19 cellular contexts compared by ENCODE assay signal in genomic region chrX:95145848-95146540, GRCh38.
"Had no signal": no experiment of that assay in that cellular context is flagged by ENCODE, and none has a peak within 500 bp of the region (broad histone marks: within the 10 kb centered on the region; RNA-seq: fewer than 3 reads in every experiment).

No MANE protein-coding gene starts in this region.

- H3K4me1 Mint-ChIP-seq: activated naive CD8-positive, alpha-beta T cell treated with anti-CD3 and anti-CD28 coated beads, Interleukin-2, amount 50 U/mL, for 24 hours; nephron; stimulated activated naive B cell treated with anti-CD40 and anti-IgM and Interleukin-4, amounts not matched to agents 10 μg/mL and 1 μg/mL and 100 μg/mL, for 72 hours had no signal

- H3K36me3 ChIP-seq: ascending aorta, right atrium auricular region, tibial artery, uterus had no signal

- H3K4me1 ChIP-seq: ascending aorta, right atrium auricular region, tibial artery, uterus had no signal

- H3K36me3 Mint-ChIP-seq: stimulated activated naive B cell treated with anti-CD40 and anti-IgM and Interleukin-4, amounts not matched to agents 10 μg/mL and 1 μg/mL and 100 μg/mL, for 72 hours had no signal

- H3K27me3 ChIP-seq: ascending aorta, right atrium auricular region, tibial artery, uterus had no signal

- H3K4me3 ChIP-seq: ascending aorta, right atrium auricular region, tibial artery, uterus had no signal

- H3K9me3 ChIP-seq: right atrium auricular region, tibial artery, uterus had no signal

- ATAC-seq: activated naive CD8-positive, alpha-beta T cell treated with anti-CD3 and anti-CD28 coated beads, Interleukin-2, amount 50 U/mL, for 24 hours; stimulated activated naive B cell treated with anti-CD40 and anti-IgM and Interleukin-4, amounts not matched to agents 10 μg/mL and 1 μg/mL and 100 μg/mL, for 72 hours had no signal

- DNase-seq: activated CD4-positive, alpha-beta T cell treated with anti-CD3 and anti-CD28 coated beads, Interleukin-2, amount 50 U/mL, for 48 hours; activated CD4-positive, CD25-positive, alpha-beta regulatory T cell treated with anti-CD3 and anti-CD28 coated beads, Interleukin-2, amount 50 U/mL, for 72 hours; activated naive CD4-positive, alpha-beta T cell treated with anti-CD3 and anti-CD28 coated beads for 36 hours; activated naive CD8-positive, alpha-beta T cell treated with anti-CD3 and anti-CD28 coated beads, Interleukin-2, amount 50 U/mL, for 24 hours; activated T-cell treated with anti-CD3 and anti-CD28 coated beads, Interleukin-2, amount 50 U/mL, for 1 hour; effector memory CD4-positive, alpha-beta T cell; foreskin melanocyte; occipital lobe; stimulated activated CD4-positive, alpha-beta T cell treated with anti-CD3 and anti-CD28 coated beads, Interleukin-15, amount 100 ng/mL, for 24 hours; stimulated activated CD4-positive, alpha-beta T cell treated with anti-CD3 and anti-CD28 coated beads, Interleukin-4, amount 100 ng/mL, for 1 hour; stimulated activated naive B cell treated with anti-CD40 and anti-IgM and Interleukin-4, amounts not matched to agents 10 μg/mL and 1 μg/mL and 100 μg/mL, for 72 hours; tibial artery; uterus had no signal

- H3K4me3 Mint-ChIP-seq: activated naive CD4-positive, alpha-beta T cell treated with anti-CD3 and anti-CD28 coated beads for 36 hours; activated naive CD8-positive, alpha-beta T cell treated with anti-CD3 and anti-CD28 coated beads, Interleukin-2, amount 50 U/mL, for 24 hours; dendritic cell treated with granulocyte-macrophage colony-stimulating factor and Interleukin-4, amounts not matched to agents 40 ng/mL and 50 ng/mL, for 4 days; nephron; stimulated activated naive B cell treated with anti-CD40 and anti-IgM and Interleukin-4, amounts not matched to agents 10 μg/mL and 1 μg/mL and 100 μg/mL, for 72 hours had no signal

- H3K27me3 Mint-ChIP-seq: activated naive CD8-positive, alpha-beta T cell treated with anti-CD3 and anti-CD28 coated beads, Interleukin-2, amount 50 U/mL, for 24 hours; dendritic cell treated with granulocyte-macrophage colony-stimulating factor and Interleukin-4, amounts not matched to agents 40 ng/mL and 50 ng/mL, for 4 days; stimulated activated naive B cell treated with anti-CD40 and anti-IgM and Interleukin-4, amounts not matched to agents 10 μg/mL and 1 μg/mL and 100 μg/mL, for 72 hours had no signal

- H3K27ac ChIP-seq: ascending aorta, right atrium auricular region, tibial artery, uterus had no signal

- FAIRE-seq: bronchial epithelial cell had no signal

- H3K27ac Mint-ChIP-seq: activated naive CD4-positive, alpha-beta T cell treated with anti-CD3 and anti-CD28 coated beads for 36 hours; activated naive CD8-positive, alpha-beta T cell treated with anti-CD3 and anti-CD28 coated beads, Interleukin-2, amount 50 U/mL, for 24 hours; activated T-helper 2 cell treated with anti-CD3 and anti-CD28 coated beads, Interferon-gamma antibody, Interleukin-2, Interleukin-4, amounts not matched to agents 10 μg/mL and 5 μg/mL and 100 μg/mL, durations not matched to agents 14 hours and 24 hours and 36 hours; dendritic cell treated with granulocyte-macrophage colony-stimulating factor and Interleukin-4, amounts not matched to agents 40 ng/mL and 50 ng/mL, for 4 days; nephron; stimulated activated naive B cell treated with anti-CD40 and anti-IgM and Interleukin-4, amounts not matched to agents 10 μg/mL and 1 μg/mL and 100 μg/mL, for 72 hours had no signal

- H3K9me3 Mint-ChIP-seq: dendritic cell treated with granulocyte-macrophage colony-stimulating factor and Interleukin-4, amounts not matched to agents 40 ng/mL and 50 ng/mL, for 4 days; nephron had no signal
